In the genomic region with DNA sequence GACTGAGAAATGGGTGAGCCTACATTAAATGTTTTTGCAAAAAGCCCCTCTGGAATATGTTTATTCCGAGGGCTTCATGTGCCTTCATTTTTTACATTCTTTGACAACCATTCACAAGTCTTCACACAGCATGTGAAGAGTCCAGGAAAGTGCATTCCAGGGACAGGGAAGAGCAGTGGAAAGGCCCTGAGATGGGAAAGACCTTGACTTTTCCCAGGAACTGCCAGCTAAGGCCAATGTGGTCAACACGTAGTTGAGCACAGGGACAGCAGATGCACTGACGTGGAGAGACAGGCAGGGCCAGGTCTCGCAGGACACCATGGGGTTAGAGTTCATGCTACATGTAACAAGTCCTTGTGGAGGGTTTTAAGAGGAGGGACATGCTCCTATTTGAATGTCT, we compare ENCODE assay signal across 1 cellular context.
TF ChIP-seq lines count a peak whose summit lies in the region.

No MANE protein-coding gene starts in this region.

TF ChIP-seq in GM23338, 12 proteins besides CTCF, POLR2A, EP300 and RAD21 (continued from another document):
- TF ChIP-seq, protein P1, sequence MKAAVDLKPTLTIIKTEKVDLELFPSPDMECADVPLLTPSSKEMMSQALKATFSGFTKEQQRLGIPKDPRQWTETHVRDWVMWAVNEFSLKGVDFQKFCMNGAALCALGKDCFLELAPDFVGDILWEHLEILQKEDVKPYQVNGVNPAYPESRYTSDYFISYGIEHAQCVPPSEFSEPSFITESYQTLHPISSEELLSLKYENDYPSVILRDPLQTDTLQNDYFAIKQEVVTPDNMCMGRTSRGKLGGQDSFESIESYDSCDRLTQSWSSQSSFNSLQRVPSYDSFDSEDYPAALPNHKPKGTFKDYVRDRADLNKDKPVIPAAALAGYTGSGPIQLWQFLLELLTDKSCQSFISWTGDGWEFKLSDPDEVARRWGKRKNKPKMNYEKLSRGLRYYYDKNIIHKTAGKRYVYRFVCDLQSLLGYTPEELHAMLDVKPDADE (IDR thresholded peaks at IDR 0.05), result no peak
- TF ChIP-seq POLR2AphosphoS5 (IDR thresholded peaks at IDR 0.05; ENCODE audit: low read depth) (0 out of 2 replicates have a peak, but pooled peaks have one; percentile 20), CREB1 (CRISPR knock-in tag; IDR thresholded peaks at IDR 0.05; ENCODE audit: low read depth) (no peak), ZNF462 (CRISPR knock-in tag; IDR thresholded peaks at IDR 0.05) (no peak)
